18 cellular contexts compared by ENCODE assay signal in genomic region chr1:177589166-177589565, GRCh38.
DNase-seq lines count a peak whose midpoint lies in the region; ATAC-seq and TF ChIP-seq lines count a peak whose summit lies in the region.
"Had no signal": no experiment of that assay in that cellular context is flagged by ENCODE, and none has a peak within 500 bp of the region (broad histone marks: within the 10 kb centered on the region; RNA-seq: fewer than 3 reads in every experiment).

No MANE protein-coding gene starts in this region.

- no peaks in the 10 kb centered on the region for H3K27me3 ChIP-seq in Caco-2 (replicated peaks; ENCODE audit: control insufficient read depth, insufficient read depth, low read length)
- H3K27me3 ChIP-seq: SJSA1 had no signal

- no peak overlapping the region for H3K4me3 Mint-ChIP-seq in Caco-2 (ENCODE audit: unreplicated experiment)
- H3K4me3 Mint-ChIP-seq: B cell; CD4-positive, alpha-beta T cell; T-helper 2 cell treated with Interferon-gamma antibody and Interleukin-4, amounts not matched to agents 5 μg/mL and 100 μg/mL, for 36 hours had no signal

- H3K4me3 ChIP-seq in LNCaP clone FGC (ENCODE audit: low read depth, low read length) (no peak overlapping the region), Caco-2 (ENCODE audit: low read depth, low read length) (no peak overlapping the region)
- H3K4me3 ChIP-seq: GM12878, SJSA1 had no signal

- no peaks in the 10 kb centered on the region for H3K27me3 Mint-ChIP-seq in Caco-2 (ENCODE audit: insufficient read depth, unreplicated experiment)
- H3K27me3 Mint-ChIP-seq: B cell; CD4-positive, alpha-beta T cell had no signal

- H3K27ac Mint-ChIP-seq in Caco-2 (ENCODE audit: unreplicated experiment), result no peak overlapping the region
- H3K27ac Mint-ChIP-seq: B cell; CD4-positive, alpha-beta T cell; T-helper 2 cell treated with Interferon-gamma antibody and Interleukin-4, amounts not matched to agents 5 μg/mL and 100 μg/mL, for 36 hours had no signal

- POLR2A ChIA-PET in Caco-2 (lab: Charles Lee), result no interaction called here

- no peaks in the 10 kb centered on the region for H3K9me3 Mint-ChIP-seq in Caco-2 (ENCODE audit: unreplicated experiment)
- H3K9me3 Mint-ChIP-seq: T-helper 2 cell treated with Interferon-gamma antibody and Interleukin-4, amounts not matched to agents 5 μg/mL and 100 μg/mL, for 36 hours had no signal

- ATAC-seq in left colon (peak; percentile 50), GM19324 (IDR thresholded peaks at IDR 0.05; ENCODE audit: low FRiP score, unreplicated experiment) (no peak), HG03432 (IDR thresholded peaks at IDR 0.05; ENCODE audit: unreplicated experiment) (no peak)
- ATAC-seq: GM12878, HCT116 had no signal

- TF ChIP-seq CTCF in LNCaP clone FGC (IDR thresholded peaks at IDR 0.05; ENCODE audit: control insufficient read depth, extremely low read depth, insufficient read depth) (no peak), Caco-2 (IDR thresholded peaks at IDR 0.05; ENCODE audit: insufficient read depth in 1 of 2, low read depth in 1 of 2, low read length in 1 of 2, severe bottlenecking in 1 of 2, unreplicated experiment in 1 of 2) (no peak)

- no peaks in the 10 kb centered on the region for H3K9me3 ChIP-seq in Caco-2
- H3K9me3 ChIP-seq: SJSA1 had no signal

- intact Hi-C loops in left colon (cut with DNase I, micrococcal nuclease) (no loop called here), Caco-2 (cut with micrococcal nuclease; ENCODE audit: unreplicated experiment) (no loop called here)

- H3K4me1 ChIP-seq in Caco-2, result peaks cover 18% of the 10 kb centered on the region
- H3K4me1 ChIP-seq: SJSA1 had no signal

- H3K4me1 Mint-ChIP-seq in Caco-2 (ENCODE audit: low read depth, unreplicated experiment), result no peaks in the 10 kb centered on the region
- H3K4me1 Mint-ChIP-seq: B cell had no signal

- CTCF ChIA-PET in Caco-2 (lab: Charles Lee), result no interaction called here

- BruUV-seq in Caco-2 (replicated peaks; lab: Mats Ljungman, UMichigan), result no TSS peak

- H3K36me3 ChIP-seq in Caco-2 (ENCODE audit: control insufficient read depth, insufficient read depth, low read length), result no peaks in the 10 kb centered on the region
- H3K36me3 ChIP-seq: SJSA1 had no signal

- H3K36me3 Mint-ChIP-seq in Caco-2 (ENCODE audit: insufficient read depth, unreplicated experiment), result no peaks in the 10 kb centered on the region

- DNase-seq in COR-L47 (lab: John Stamatoyannopoulos, UW), result peak; percentile 4
- DNase-seq in LNCaP clone FGC (ENCODE audit: low read depth), result peak; percentile 93
- peak; percentile 5 for DNase-seq in NCI-H774 (lab: John Stamatoyannopoulos, UW)
- no peak for DNase-seq in left colon
- no peak for DNase-seq in Caco-2
- DNase-seq in NCI-H1105 treated with DMSO at 0.1 percent for 48 hours (lab: John Stamatoyannopoulos, UW), result no peak
- DNase-seq: CD4-positive, alpha-beta T cell; DMS 273 treated with DMSO at 0.1 percent for 48 hours; NCI-H69; RPMI8226; SW 1271 had no signal

Comparison
In these comparisons a context has a peak if more than half of its experiments do, and no peak if none do; other contexts are left out.
1. DNase-seq: peak in COR-L47 (single experiment), LNCaP clone FGC (single experiment) and NCI-H774 (single experiment); none in left colon (0 of 2), Caco-2 (0 of 2) and NCI-H1105 treated with DMSO at 0.1 percent for 48 hours (single experiment).